Comparison of ENCODE assay signal across 19 cellular contexts in genomic region chr12:46446645-46447044, GRCh38.
DNase-seq lines count a peak whose midpoint lies in the region; ATAC-seq and TF ChIP-seq lines count a peak whose summit lies in the region.
"Had no signal": no experiment of that assay in that cellular context is flagged by ENCODE, and none has a peak within 500 bp of the region (broad histone marks: within the 10 kb centered on the region; RNA-seq: fewer than 3 reads in every experiment).

No MANE protein-coding gene starts in this region.

- CTCF ChIA-PET in Panc1 (lab: Charles Lee), result no interaction called here

- POLR2A ChIA-PET in Panc1 (lab: Charles Lee), result interaction anchor here (0.6 to 0.7 kb wide), 2 partner anchors 211 to 1758 kb away, joined by 3 read pairs; no protein-coding TSS in a partner anchor

- intact Hi-C loops in Panc1 (cut with micrococcal nuclease; ENCODE audit: unreplicated experiment), result no loop called here
- intact Hi-C loops in stomach (cut with DNase I; ENCODE audit: low total_unique reads), result no loop called here

- H3K27me3 ChIP-seq in Panc1 (ENCODE audit: control insufficient read depth, insufficient read depth, low read length) (no peaks in the 10 kb centered on the region), skeletal muscle satellite cell (ENCODE audit: control insufficient read depth, insufficient read depth, low read length) (no peaks in the 10 kb centered on the region), stomach (no peaks in the 10 kb centered on the region)
- H3K27me3 ChIP-seq: ascending aorta, heart left ventricle had no signal

- H3K4me1 ChIP-seq in Panc1 (ENCODE audit: control insufficient read depth, insufficient read depth, low read length) (peaks cover 59% of the 10 kb centered on the region), skeletal muscle satellite cell (ENCODE audit: control insufficient read depth, insufficient read depth, low read length) (peaks cover 69% of the 10 kb centered on the region), stomach (peaks cover 10 to 48% (median 33%) of the 10 kb centered on the region in 4 donors)

- no peaks in the 10 kb centered on the region for H3K36me3 ChIP-seq in Panc1 (ENCODE audit: control insufficient read depth, insufficient read depth, low read length)
- no peaks in the 10 kb centered on the region for H3K36me3 ChIP-seq in skeletal muscle satellite cell (ENCODE audit: insufficient read depth, low read length)
- H3K36me3 ChIP-seq in stomach, result no peaks in the 10 kb centered on the region
- H3K36me3 ChIP-seq: ascending aorta, heart left ventricle, lower lobe of right lung had no signal

- in situ Hi-C loops in Panc1 (cut with HindIII; ENCODE audit: low pct_unique_long_range_greater_than_20kb, low sequenced_read_pairs), result no loop called here

- H3K27ac ChIP-seq in Panc1 (ENCODE audit: low read length) (peak overlapping the region; percentile 78), stomach (no peak overlapping the region)
- H3K27ac ChIP-seq: ascending aorta, lower lobe of right lung had no signal

- TF ChIP-seq EP300 in stomach (IDR thresholded peaks at IDR 0.05), result no peak

- peak; percentile 59; the same call in 1 of the 2 replicates for ATAC-seq in Panc1
- no peak for ATAC-seq in HG02798 (IDR thresholded peaks at IDR 0.05; ENCODE audit: poor library complexity, unreplicated experiment)
- ATAC-seq in HG03095 (IDR thresholded peaks at IDR 0.05; ENCODE audit: unreplicated experiment), result no peak
- ATAC-seq: effector memory CD8-positive, alpha-beta T cell; heart left ventricle; K562; lower lobe of right lung; stimulated activated naive CD8-positive, alpha-beta T cell treated with anti-CD3 and anti-CD28 coated beads, Interleukin-15, Interleukin-2, amounts not matched to agents 100 U/mL and 50 U/mL, for 24 hours had no signal

- no peak overlapping the region for H3K4me2 ChIP-seq in skeletal muscle satellite cell (ENCODE audit: low read length)

- no peak for TF ChIP-seq CTCF in Panc1 (IDR thresholded peaks at IDR 0.05)
- TF ChIP-seq CTCF in fibroblast of villous mesenchyme (IDR thresholded peaks at IDR 0.05; ENCODE audit: insufficient read depth, low read depth, low read length), result no peak
- TF ChIP-seq CTCF in stomach (IDR thresholded peaks at IDR 0.05), result no peak

- H3K9me3 ChIP-seq in Panc1 (ENCODE audit: control insufficient read depth, insufficient read depth, low read depth, low read length), result no peaks in the 10 kb centered on the region
- H3K9me3 ChIP-seq in skeletal muscle satellite cell (replicated peaks; ENCODE audit: low read length), result no peaks in the 10 kb centered on the region
- H3K9me3 ChIP-seq in stomach, result no peaks in the 10 kb centered on the region
- H3K9me3 ChIP-seq: ascending aorta, heart left ventricle, lower lobe of right lung had no signal

- BruUV-seq in Panc1 (replicated peaks; lab: Mats Ljungman, UMichigan), result no TSS peak

- peak; percentile 14 for DNase-seq in NCI-H510A treated with DMSO at 0.1 percent for 48 hours (lab: John Stamatoyannopoulos, UW)
- no peak for DNase-seq in NCI-H510A (lab: John Stamatoyannopoulos, UW)
- no peak for DNase-seq in Panc1 (ENCODE audit: low read depth, low spot score)
- peak; percentile 46 for DNase-seq in fibroblast of villous mesenchyme (ENCODE audit: low read depth)
- no peak for DNase-seq in stomach
- DNase-seq: DMS 273 treated with DMSO at 0.1 percent for 48 hours; effector memory CD8-positive, alpha-beta T cell; heart left ventricle; immature natural killer cell; lower lobe of right lung; NCI-H2029 treated with DMSO at 0.1 percent for 48 hours; stimulated activated CD4-positive, alpha-beta T cell treated with anti-CD3 and anti-CD28 coated beads, Interleukin-2, amount 100 ng/mL, for 24 hours; stimulated activated naive CD8-positive, alpha-beta T cell treated with anti-CD3 and anti-CD28 coated beads, Interleukin-15, Interleukin-2, amounts not matched to agents 100 U/mL and 50 U/mL, for 24 hours; trophoblast cell had no signal

- no peak for TF ChIP-seq POLR2A in stomach (IDR thresholded peaks at IDR 0.05)

- 30 to 49% (median 30%) methylated on average over 2 of the region's 2 CpGs for WGBS in stomach, 5 donors

- H3K4me3 ChIP-seq in Panc1 (ENCODE audit: low read depth in 2 of 2, low read length in 2 of 2) (no peak overlapping the region), fibroblast of villous mesenchyme (ENCODE audit: low read depth, low read length) (no peak overlapping the region), skeletal muscle satellite cell (ENCODE audit: low read length) (no peak overlapping the region), stomach (no peak overlapping the region)
- H3K4me3 ChIP-seq: ascending aorta, heart left ventricle, K562, lower lobe of right lung had no signal

- peak overlapping the region; percentile 67 for H3K9ac ChIP-seq in skeletal muscle satellite cell (ENCODE audit: low read depth, low read length)

Comparison
In these comparisons a context has a peak if more than half of its experiments do, and no peak if none do; other contexts are left out.
1. DNase-seq: peak in NCI-H510A treated with DMSO at 0.1 percent for 48 hours (single experiment) and fibroblast of villous mesenchyme (single experiment); none in NCI-H510A (single experiment), Panc1 (single experiment) and stomach (single experiment).